17 cellular contexts compared by ENCODE assay signal in genomic region chr15:39461536-39462140, GRCh38.
DNase-seq lines count a peak whose midpoint lies in the region; ATAC-seq and TF ChIP-seq lines count a peak whose summit lies in the region.
"Had no signal": no experiment of that assay in that cellular context is flagged by ENCODE, and none has a peak within 500 bp of the region (broad histone marks: within the 10 kb centered on the region; RNA-seq: fewer than 3 reads in every experiment).

No MANE protein-coding gene starts in this region.

- H3K4me2 ChIP-seq in SK-N-SH = no peak overlapping the region

- no peaks in the 10 kb centered on the region for H3K36me3 Mint-ChIP-seq in T-helper 2 cell treated with Interferon-gamma antibody and Interleukin-4, amounts not matched to agents 5 μg/mL and 100 μg/mL, for 36 hours (ENCODE audit: low read depth)

- H2AFZ ChIP-seq in SK-N-SH (ENCODE audit: low read depth) = no peak overlapping the region

- H3K4me3 ChIP-seq in esophagus muscularis mucosa (no peak overlapping the region), rectal smooth muscle tissue (ENCODE audit: low read length) (no peak overlapping the region), SK-N-SH (ENCODE audit: low read depth in 2 of 2, low read length in 1 of 2) (no peak overlapping the region)
- H3K4me3 ChIP-seq: MG63 had no signal

- TF ChIP-seq RAD21 in SK-N-SH (IDR thresholded peaks at IDR 0.05; ENCODE audit: low read length) = no peak

- POLR2A ChIA-PET in SK-N-SH (lab: Yijun Ruan, JAX) = no interaction called here

- H3K27me3 ChIP-seq in esophagus muscularis mucosa = no peaks in the 10 kb centered on the region
- H3K27me3 ChIP-seq in rectal smooth muscle tissue (ENCODE audit: control insufficient read depth, insufficient read depth, low read length) = no peaks in the 10 kb centered on the region
- no peaks in the 10 kb centered on the region for H3K27me3 ChIP-seq in SK-N-SH (ENCODE audit: insufficient read depth)
- H3K27me3 ChIP-seq: MG63 had no signal

- no peaks in the 10 kb centered on the region for H3K79me2 ChIP-seq in SK-N-SH (ENCODE audit: insufficient read depth)

- 36% methylated on average over 2 of the region's 2 CpGs for WGBS in esophagus muscularis mucosa
- WGBS in SK-N-SH (ENCODE audit: low lambda C conversion rate) = 73% methylated on average over 2 of the region's 2 CpGs

- no peak for TF ChIP-seq EP300 in esophagus muscularis mucosa (IDR thresholded peaks at IDR 0.05)
- no peak for TF ChIP-seq EP300 in SK-N-SH (IDR thresholded peaks at IDR 0.05; ENCODE audit: borderline replicate concordance in 1 of 2, low read depth in 1 of 2, low read length in 1 of 2)

- no peak overlapping the region for H3K4me3 Mint-ChIP-seq in T-helper 2 cell treated with Interferon-gamma antibody and Interleukin-4, amounts not matched to agents 5 μg/mL and 100 μg/mL, for 36 hours
- H3K4me3 Mint-ChIP-seq: central memory CD8-positive, alpha-beta T cell had no signal

- H3K9ac ChIP-seq in rectal smooth muscle tissue (ENCODE audit: low read length) = no peak overlapping the region
- no peak overlapping the region for H3K9ac ChIP-seq in SK-N-SH

- peaks cover 8% of the 10 kb centered on the region for H3K27me3 Mint-ChIP-seq in T-helper 2 cell treated with Interferon-gamma antibody and Interleukin-4, amounts not matched to agents 5 μg/mL and 100 μg/mL, for 36 hours (ENCODE audit: low read depth)

- H3K9me3 ChIP-seq in esophagus muscularis mucosa = no peaks in the 10 kb centered on the region
- no peaks in the 10 kb centered on the region for H3K9me3 ChIP-seq in SK-N-SH

- H3K4me1 ChIP-seq in esophagus muscularis mucosa (peaks cover 16 to 43% (median 36%) of the 10 kb centered on the region in 4 donors), rectal smooth muscle tissue (ENCODE audit: control insufficient read depth, insufficient read depth, low read length) (peaks cover 8% of the 10 kb centered on the region), SK-N-SH (ENCODE audit: control insufficient read depth in 1 of 2, insufficient read depth in 2 of 2, low read depth in 1 of 2, low read length in 1 of 2) (no peaks in the 10 kb centered on the region)

- intact Hi-C loops in esophagus muscularis mucosa (cut with DNase I) (no loop called here), left ventricle myocardium superior (cut with micrococcal nuclease) (no loop called here)

- peaks cover 8% of the 10 kb centered on the region for H3F3A ChIP-seq in SK-N-SH (replicated peaks; ENCODE audit: insufficient read depth)

- H3K36me3 ChIP-seq in esophagus muscularis mucosa (no peaks in the 10 kb centered on the region), rectal smooth muscle tissue (ENCODE audit: control insufficient read depth, insufficient read depth, low read length) (no peaks in the 10 kb centered on the region), SK-N-SH (replicated peaks in 1 of 2; ENCODE audit: control insufficient read depth in 1 of 2, insufficient read depth in 2 of 2, low read length in 1 of 2) (no peaks in the 10 kb centered on the region)
- H3K36me3 ChIP-seq: MG63 had no signal

- CTCF ChIA-PET in SK-N-SH (lab: Yijun Ruan, JAX) = interaction anchor here (0.8 to 1.5 kb wide), 3 partner anchors 23 to 295 kb away, joined by 3 to 4 read pairs (median 3); no protein-coding TSS in a partner anchor

- H3K27ac Mint-ChIP-seq in T-helper 2 cell treated with Interferon-gamma antibody and Interleukin-4, amounts not matched to agents 5 μg/mL and 100 μg/mL, for 36 hours = no peak overlapping the region

- TF ChIP-seq POLR2A in esophagus muscularis mucosa (IDR thresholded peaks at IDR 0.05; ENCODE audit: low read depth) = no peak

- peak overlapping the region in 3 of 4 donors; percentile 4 to 31 (median 21) for H3K27ac ChIP-seq in esophagus muscularis mucosa (replicated peaks in 1 of 4)
- peak overlapping the region; percentile 4 for H3K27ac ChIP-seq in rectal smooth muscle tissue (ENCODE audit: low read depth, low read length)
- H3K27ac ChIP-seq in SK-N-SH (ENCODE audit: low read depth in 2 of 2, low read length in 1 of 2) = no peak overlapping the region

- DNase-seq in NCI-H69 (lab: John Stamatoyannopoulos, UW) (peak; percentile 10), esophagus muscularis mucosa (ENCODE audit: extremely low spot score) (no peak), left ventricle myocardium superior (peak; percentile 81), NCI-H526 treated with DMSO at 0.1 percent for 48 hours (lab: John Stamatoyannopoulos, UW) (no peak), SK-N-SH (no peak)
- no peak for DNase-seq in T-helper 2 cell treated with Interferon-gamma antibody and Interleukin-4, amounts not matched to agents 5 μg/mL and 100 μg/mL, for 36 hours (ENCODE audit: low spot score)
- DNase-seq in stimulated activated CD4-positive, alpha-beta T cell treated with anti-CD3 and anti-CD28 coated beads, Interleukin-12 subunit alpha, Interleukin-12 subunit beta, amount 100 ng/mL, for 4 hours = no peak
- DNase-seq: activated CD4-positive, CD25-positive, alpha-beta regulatory T cell; EL; mesendoderm; MG63; NCI-H187; stimulated activated CD4-positive, alpha-beta T cell treated with anti-CD3 and anti-CD28 coated beads, Interleukin-4, amount 100 ng/mL, for 1 hour; substantia nigra; T-helper 2 cell had no signal

- no peaks in the 10 kb centered on the region for H3K9me2 ChIP-seq in SK-N-SH

- ATAC-seq in left ventricle myocardium superior = peak; percentile 85

- H3K9me3 Mint-ChIP-seq in T-helper 2 cell treated with Interferon-gamma antibody and Interleukin-4, amounts not matched to agents 5 μg/mL and 100 μg/mL, for 36 hours = no peaks in the 10 kb centered on the region
- H3K9me3 Mint-ChIP-seq: central memory CD8-positive, alpha-beta T cell had no signal

- no peaks in the 10 kb centered on the region for H3K4me1 Mint-ChIP-seq in T-helper 2 cell treated with Interferon-gamma antibody and Interleukin-4, amounts not matched to agents 5 μg/mL and 100 μg/mL, for 36 hours (ENCODE audit: low read depth)
- H3K4me1 Mint-ChIP-seq: central memory CD8-positive, alpha-beta T cell had no signal

- no peak for TF ChIP-seq CTCF in esophagus muscularis mucosa (IDR thresholded peaks at IDR 0.05)
- TF ChIP-seq CTCF in SK-N-SH (IDR thresholded peaks at IDR 0.05) = no peak

- H4K20me1 ChIP-seq in SK-N-SH (ENCODE audit: insufficient read depth) = no peaks in the 10 kb centered on the region

TF ChIP-seq in SK-N-SH, 30 proteins besides CTCF, POLR2A, EP300 and RAD21:
- TF ChIP-seq SMC3 (IDR thresholded peaks at IDR 0.05; ENCODE audit: low read depth, low read length) (no peak), TCF12 (IDR thresholded peaks at IDR 0.05) (no peak), TAF1 (IDR thresholded peaks at IDR 0.05; ENCODE audit: borderline replicate concordance, low read depth, low read length) (no peak), FOXJ3 (CRISPR knock-in tag; IDR thresholded peaks at IDR 0.05) (no peak), MEF2A (IDR thresholded peaks at IDR 0.05; ENCODE audit: borderline replicate concordance, low read depth) (no peak), GATA2 (CRISPR knock-in tag; IDR thresholded peaks at IDR 0.05) (no peak), NRF1 (IDR thresholded peaks at IDR 0.05; ENCODE audit: low read depth, low read length) (no peak), ELF1 (IDR thresholded peaks at IDR 0.05) (no peak), RCOR1 (IDR thresholded peaks at IDR 0.05; ENCODE audit: low read length) (no peak), IRF3 (IDR thresholded peaks at IDR 0.05; ENCODE audit: low read depth, low read length) (no peak), CHD2 (IDR thresholded peaks at IDR 0.05; ENCODE audit: low read length, partially characterized antibody) (no peak)

Comparison
In these comparisons a context has a peak if more than half of its experiments do, and no peak if none do; other contexts are left out.
1. DNase-seq: peak in NCI-H69 (single experiment) and left ventricle myocardium superior (single experiment); none in esophagus muscularis mucosa (single experiment), NCI-H526 treated with DMSO at 0.1 percent for 48 hours (single experiment), SK-N-SH (single experiment), T-helper 2 cell treated with Interferon-gamma antibody and Interleukin-4, amounts not matched to agents 5 μg/mL and 100 μg/mL, for 36 hours (single experiment) and stimulated activated CD4-positive, alpha-beta T cell treated with anti-CD3 and anti-CD28 coated beads, Interleukin-12 subunit alpha, Interleukin-12 subunit beta, amount 100 ng/mL, for 4 hours (single experiment).
2. H3K27ac ChIP-seq: peak in esophagus muscularis mucosa (3 of 4) and rectal smooth muscle tissue (single experiment); none in SK-N-SH (0 of 2).